ENCODE assay signal across 26 cellular contexts in the genomic region with DNA sequence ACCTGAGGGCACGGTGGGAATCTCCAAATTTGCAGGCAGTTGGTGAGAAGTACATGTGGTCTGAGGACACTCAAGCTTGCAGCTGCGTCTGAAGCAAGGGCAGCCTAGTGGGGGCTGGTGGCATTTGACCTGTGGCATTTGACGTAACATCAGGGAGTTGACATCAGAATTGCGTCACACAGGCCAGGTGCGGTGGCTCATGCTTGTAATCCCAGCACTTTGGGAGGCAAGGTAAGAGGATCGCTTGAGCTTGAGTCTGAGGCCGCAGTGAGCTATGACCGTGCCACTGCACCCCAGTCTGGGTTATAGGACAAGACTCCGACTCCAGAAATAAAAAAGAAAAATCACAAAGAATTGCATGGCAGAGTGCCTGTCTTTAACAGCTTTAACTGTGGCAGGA.
"Had no signal": no experiment of that assay in that cellular context is flagged by ENCODE, and none has a peak within 500 bp of the region (broad histone marks: within the 10 kb centered on the region; RNA-seq: fewer than 3 reads in every experiment).

No MANE protein-coding gene starts in this region.

- H3K9me3 ChIP-seq: left ventricle myocardium inferior, pancreas, prostate gland, sigmoid colon, suprapubic skin, thoracic aorta, tibial artery, upper lobe of right lung, uterus had no signal

- H3K27ac ChIP-seq: left ventricle myocardium inferior, pancreas, prostate gland, sigmoid colon, spleen, suprapubic skin, thoracic aorta, tibial artery, upper lobe of right lung, uterus had no signal

- H3K4me3 Mint-ChIP-seq: naive thymus-derived CD4-positive, alpha-beta T cell; natural killer cell treated with Interleukin-12 subunit alpha and Interleukin-12 subunit beta and Interleukin-15 and Interleukin-18, amount 100 ng/mL, for 72 hours; stimulated activated effector memory CD8-positive, alpha-beta T cell treated with anti-CD3 and anti-CD28 coated beads, Interleukin-12 subunit alpha, Interleukin-12 subunit beta, amount 100 ng/mL, for 72 hours; stimulated activated naive CD8-positive, alpha-beta T cell treated with anti-CD3 and anti-CD28 coated beads, Interleukin-15, Interleukin-2, amounts not matched to agents 100 ng/mL and 50 ng/mL, for 24 hours had no signal

- FAIRE-seq: pancreas, small intestine had no signal

- ATAC-seq: mucosa of descending colon; naive thymus-derived CD4-positive, alpha-beta T cell; natural killer cell treated with Interleukin-12 subunit alpha and Interleukin-12 subunit beta and Interleukin-15 and Interleukin-18, amount 100 ng/mL, for 72 hours; pancreas; right cardiac atrium; stimulated activated effector memory CD8-positive, alpha-beta T cell treated with anti-CD3 and anti-CD28 coated beads, Interleukin-12 subunit alpha, Interleukin-12 subunit beta, amount 100 ng/mL, for 72 hours; upper lobe of right lung had no signal

- DNase-seq: islet precursor cell; left ventricle myocardium inferior; mesendoderm; midbrain; mucosa of descending colon; naive thymus-derived CD4-positive, alpha-beta T cell; nucleus accumbens; pancreas; posterior cingulate gyrus; retina; right cardiac atrium; sigmoid colon; small intestine; spleen; stimulated activated CD4-positive, alpha-beta T cell treated with anti-CD3 and anti-CD28 coated beads, Interleukin-4, amount 100 ng/mL, for 24 hours; stimulated activated naive CD4-positive, alpha-beta T cell; upper lobe of right lung; uterus had no signal

- H3K27me3 Mint-ChIP-seq: naive thymus-derived CD4-positive, alpha-beta T cell; natural killer cell treated with Interleukin-12 subunit alpha and Interleukin-12 subunit beta and Interleukin-15 and Interleukin-18, amount 100 ng/mL, for 72 hours; stimulated activated naive CD8-positive, alpha-beta T cell treated with anti-CD3 and anti-CD28 coated beads, Interleukin-15, Interleukin-2, amounts not matched to agents 100 ng/mL and 50 ng/mL, for 24 hours had no signal

- H3K36me3 ChIP-seq: pancreas, prostate gland, thoracic aorta, upper lobe of right lung, uterus had no signal

- H3K36me3 Mint-ChIP-seq: stimulated activated effector memory CD8-positive, alpha-beta T cell treated with anti-CD3 and anti-CD28 coated beads, Interleukin-12 subunit alpha, Interleukin-12 subunit beta, amount 100 ng/mL, for 72 hours had no signal

- H3K4me1 ChIP-seq: left ventricle myocardium inferior, pancreas, prostate gland, sigmoid colon, spleen, suprapubic skin, tibial artery, upper lobe of right lung, uterus had no signal

- H3K9me3 Mint-ChIP-seq: natural killer cell treated with Interleukin-12 subunit alpha and Interleukin-12 subunit beta and Interleukin-15 and Interleukin-18, amount 100 ng/mL, for 72 hours had no signal

- H3K4me3 ChIP-seq: left ventricle myocardium inferior, lung, mucosa of descending colon, pancreas, prostate gland, sigmoid colon, spleen, suprapubic skin, thoracic aorta, tibial artery, upper lobe of right lung, uterus had no signal

- H3K27ac Mint-ChIP-seq: naive thymus-derived CD4-positive, alpha-beta T cell; natural killer cell treated with Interleukin-12 subunit alpha and Interleukin-12 subunit beta and Interleukin-15 and Interleukin-18, amount 100 ng/mL, for 72 hours; stimulated activated effector memory CD8-positive, alpha-beta T cell treated with anti-CD3 and anti-CD28 coated beads, Interleukin-12 subunit alpha, Interleukin-12 subunit beta, amount 100 ng/mL, for 72 hours; stimulated activated naive CD8-positive, alpha-beta T cell treated with anti-CD3 and anti-CD28 coated beads, Interleukin-15, Interleukin-2, amounts not matched to agents 100 ng/mL and 50 ng/mL, for 24 hours had no signal

- H3K27me3 ChIP-seq: pancreas, sigmoid colon, spleen, suprapubic skin, tibial artery, upper lobe of right lung, uterus had no signal
